ENCODE assay signal across 15 cellular contexts in the genomic region with DNA sequence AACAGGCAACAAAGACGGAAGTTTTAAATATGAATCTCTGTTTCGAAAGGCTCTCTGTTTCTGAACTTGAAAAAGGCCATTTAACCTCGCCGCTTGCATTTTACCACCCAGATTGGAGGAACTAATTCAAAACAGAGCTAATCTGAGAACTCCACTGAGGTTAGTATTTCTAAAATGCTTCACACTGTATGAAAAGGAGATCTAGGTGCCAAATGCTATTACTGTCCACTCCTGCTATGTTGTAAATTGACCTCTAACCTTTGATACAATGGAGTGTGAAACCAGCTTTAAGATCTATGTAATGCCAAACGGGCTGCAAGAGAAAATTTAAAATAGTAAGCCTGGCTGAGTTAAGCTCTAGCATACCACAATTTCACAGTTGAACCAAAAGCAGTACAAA.
DNase-seq lines count a peak whose midpoint lies in the region; ATAC-seq and TF ChIP-seq lines count a peak whose summit lies in the region.
"Had no signal": no experiment of that assay in that cellular context is flagged by ENCODE, and none has a peak within 500 bp of the region (broad histone marks: within the 10 kb centered on the region; RNA-seq: fewer than 3 reads in every experiment).

No MANE protein-coding gene starts in this region.

- H4K91ac ChIP-seq in neuronal stem cell (ENCODE audit: low read depth, low read length, poor library complexity): no peak overlapping the region

- H3K27me3 Mint-ChIP-seq in stimulated activated naive CD8-positive, alpha-beta T cell treated with anti-CD3 and anti-CD28 coated beads, Interleukin-15, amount 100 ng/mL, for 72 hours: peaks cover 37% of the 10 kb centered on the region

- H2AK5ac ChIP-seq in neuronal stem cell (ENCODE audit: low read depth, low read length): no peak overlapping the region

- no peak overlapping the region for H3K4me2 ChIP-seq in neuronal stem cell (ENCODE audit: insufficient read depth, low read length, poor library complexity, severe bottlenecking)

- ATAC-seq in right cardiac atrium (peak; percentile 51 to 59), heart right ventricle (no peak), HG03565 (IDR thresholded peaks at IDR 0.05; ENCODE audit: unreplicated experiment) (no peak), HG02610 (IDR thresholded peaks at IDR 0.05; ENCODE audit: unreplicated experiment) (no peak)
- no peak for ATAC-seq in stimulated activated naive CD8-positive, alpha-beta T cell treated with anti-CD3 and anti-CD28 coated beads, Interleukin-15, amount 100 ng/mL, for 72 hours

- H3K18ac ChIP-seq in neuronal stem cell (ENCODE audit: low read length): no peak overlapping the region

- no peak overlapping the region for H3K27ac Mint-ChIP-seq in stimulated activated naive CD8-positive, alpha-beta T cell treated with anti-CD3 and anti-CD28 coated beads, Interleukin-15, amount 100 ng/mL, for 72 hours

- H3K4me1 Mint-ChIP-seq in stimulated activated naive CD8-positive, alpha-beta T cell treated with anti-CD3 and anti-CD28 coated beads, Interleukin-15, amount 100 ng/mL, for 72 hours: no peaks in the 10 kb centered on the region

- no peak overlapping the region for H2BK12ac ChIP-seq in neuronal stem cell (ENCODE audit: low read length)

- no peak overlapping the region for H3K4me3 ChIP-seq in right cardiac atrium (ENCODE audit: low read length)
- no peak overlapping the region for H3K4me3 ChIP-seq in heart right ventricle
- H3K4me3 ChIP-seq in fibroblast of the aortic adventitia (ENCODE audit: low read depth, low read length): no peak overlapping the region
- no peak overlapping the region for H3K4me3 ChIP-seq in neuronal stem cell (ENCODE audit: low read length in 2 of 2)
- H3K4me3 ChIP-seq in vagina: no peak overlapping the region

- H3K79me1 ChIP-seq in neuronal stem cell (ENCODE audit: low read depth, low read length): no peaks in the 10 kb centered on the region

- peaks cover 0 to 5% of the 10 kb centered on the region in 2 donors for H3K9me3 Mint-ChIP-seq in stimulated activated naive CD8-positive, alpha-beta T cell treated with anti-CD3 and anti-CD28 coated beads, Interleukin-15, amount 100 ng/mL, for 72 hours

- no peak overlapping the region for H2BK5ac ChIP-seq in neuronal stem cell (ENCODE audit: low read length)

- TF ChIP-seq POLR2A in vagina (IDR thresholded peaks at IDR 0.05): no peak

- no peak for TF ChIP-seq CTCF in heart right ventricle (IDR thresholded peaks at IDR 0.05)
- no peak for TF ChIP-seq CTCF in fibroblast of the aortic adventitia (IDR thresholded peaks at IDR 0.05; ENCODE audit: insufficient read depth, low read length)
- no peak for TF ChIP-seq CTCF in vagina (IDR thresholded peaks at IDR 0.05)

- no peak overlapping the region for H3K4me3 Mint-ChIP-seq in stimulated activated naive CD8-positive, alpha-beta T cell treated with anti-CD3 and anti-CD28 coated beads, Interleukin-15, amount 100 ng/mL, for 72 hours

- no peak overlapping the region for H2BK120ac ChIP-seq in neuronal stem cell (ENCODE audit: low read depth, low read length)

- no peak overlapping the region for H4K8ac ChIP-seq in neuronal stem cell (ENCODE audit: low read depth, low read length)

- no peak overlapping the region for H3K4ac ChIP-seq in neuronal stem cell (ENCODE audit: low read length)

- 50% methylated on average over 5 of the region's 5 CpGs for WGBS in right cardiac atrium
- 69 to 76% methylated on average over 5 of the region's 5 CpGs for WGBS in heart right ventricle, 2 donors
- WGBS in neuronal stem cell (ENCODE audit: extremely low coverage in 2 of 2, insufficient read length in 2 of 2, insufficient replicate concordance in 1 of 2), 2 donors: no CpG with 5 or more reads among the region's 5 CpGs

- H3K36me3 ChIP-seq in heart right ventricle (no peaks in the 10 kb centered on the region), neuronal stem cell (replicated peaks in 1 of 2; ENCODE audit: control insufficient read depth in 2 of 2, insufficient read depth in 2 of 2, low read length in 2 of 2) (no peaks in the 10 kb centered on the region), vagina (no peaks in the 10 kb centered on the region)

- no peak overlapping the region for H3K23ac ChIP-seq in neuronal stem cell (ENCODE audit: low read depth, low read length, poor library complexity)

- intact Hi-C loops in right cardiac atrium (cut with DNase I) (no loop called here), heart right ventricle (cut with DNase I) (no loop called here), vagina (cut with DNase I) (no loop called here)

- H3K14ac ChIP-seq in neuronal stem cell (ENCODE audit: low read length): no peak overlapping the region

- no peak for DNase-seq in right cardiac atrium
- no peak for DNase-seq in heart right ventricle
- peak; percentile 64 for DNase-seq in fibroblast of the aortic adventitia (ENCODE audit: low read depth)
- no peak for DNase-seq in neuronal stem cell (ENCODE audit: low spot score)
- DNase-seq in vagina (ENCODE audit: extremely low spot score in 2 of 2): no peak
- no peak for DNase-seq in stimulated activated naive CD8-positive, alpha-beta T cell treated with anti-CD3 and anti-CD28 coated beads, Interleukin-15, amount 100 ng/mL, for 72 hours
- DNase-seq: DMS153, H7, NCI-H1092, NCI-H2227 treated with DMSO at 0.1 percent for 48 hours, NCI-H524 treated with DMSO at 0.1 percent for 48 hours, SIG-M5 had no signal

- no peaks in the 10 kb centered on the region for H3K4me1 ChIP-seq in right cardiac atrium (ENCODE audit: control insufficient read depth, insufficient read depth, low read length)
- H3K4me1 ChIP-seq in heart right ventricle: no peaks in the 10 kb centered on the region
- H3K4me1 ChIP-seq in neuronal stem cell (ENCODE audit: control insufficient read depth in 2 of 2, insufficient read depth in 1 of 2, low read depth in 1 of 2, low read length in 2 of 2): peaks cover 0 to 20% of the 10 kb centered on the region in 2 donors
- peaks cover 5% of the 10 kb centered on the region for H3K4me1 ChIP-seq in vagina

- no peak overlapping the region for H3K9ac ChIP-seq in neuronal stem cell (ENCODE audit: low read depth, low read length, poor library complexity)

- H3K9me3 ChIP-seq in right cardiac atrium (ENCODE audit: control insufficient read depth, low read length): no peaks in the 10 kb centered on the region
- H3K9me3 ChIP-seq in heart right ventricle: no peaks in the 10 kb centered on the region
- no peaks in the 10 kb centered on the region for H3K9me3 ChIP-seq in neuronal stem cell (replicated peaks in 1 of 2; ENCODE audit: control insufficient read depth in 2 of 2, insufficient read depth in 1 of 2, low read depth in 1 of 2, low read length in 2 of 2)
- H3K9me3 ChIP-seq in vagina: no peaks in the 10 kb centered on the region

- H2AFZ ChIP-seq in neuronal stem cell (ENCODE audit: low read length): peak overlapping the region; percentile 49

- H2BK15ac ChIP-seq in neuronal stem cell (ENCODE audit: low read length): no peak overlapping the region

- no peak overlapping the region for H3K27ac ChIP-seq in right cardiac atrium (ENCODE audit: low read length)
- peak overlapping the region in 2 of 10 donors; percentile 3 to 13 for H3K27ac ChIP-seq in heart right ventricle
- no peak overlapping the region for H3K27ac ChIP-seq in neuronal stem cell (replicated peaks; ENCODE audit: low read length)
- H3K27ac ChIP-seq in vagina: peak overlapping the region; percentile 48
- H3K27ac ChIP-seq: C4-2B had no signal

- H3K27me3 ChIP-seq in right cardiac atrium (ENCODE audit: control insufficient read depth, insufficient read depth) (no peaks in the 10 kb centered on the region), heart right ventricle (no peaks in the 10 kb centered on the region), neuronal stem cell (ENCODE audit: control insufficient read depth in 3 of 3, insufficient read depth in 3 of 3, low read depth in 1 of 3, low read length in 3 of 3) (no peaks in the 10 kb centered on the region), vagina (no peaks in the 10 kb centered on the region)

Comparison
In these comparisons a context has a peak if more than half of its experiments do, and no peak if none do; other contexts are left out.
1. ATAC-seq: peak in right cardiac atrium (2 of 2); none in heart right ventricle (0 of 8), HG03565 (single experiment), HG02610 (single experiment) and stimulated activated naive CD8-positive, alpha-beta T cell treated with anti-CD3 and anti-CD28 coated beads, Interleukin-15, amount 100 ng/mL, for 72 hours (single experiment).